In genomic region chr2:24411488-24412146, GRCh38 we compare ENCODE assay signal across 23 cellular contexts. TPM values are rescaled to one million over a fixed set of nuclear protein-coding genes. Genes with fewer than 3 reads are reported as not detected.
A peak's percentile ranks its signal among the peaks of the same experiment; 100 is the strongest.
DNase-seq lines count a peak whose midpoint lies in the region; ATAC-seq and TF ChIP-seq lines count a peak whose summit lies in the region.
"Had no signal": no experiment of that assay in that cellular context is flagged by ENCODE, and none has a peak within 500 bp of the region (broad histone marks: within the 10 kb centered on the region; RNA-seq: fewer than 3 reads in every experiment).

No MANE protein-coding gene starts in this region.

- H3K9me3 Mint-ChIP-seq in activated naive CD8-positive, alpha-beta T cell treated with anti-CD3 and anti-CD28 coated beads for 36 hours = no peaks in the 10 kb centered on the region
- H3K9me3 Mint-ChIP-seq in activated naive CD8-positive, alpha-beta T cell treated with anti-CD3 and anti-CD28 coated beads, Interleukin-2, amount 50 U/mL, for 24 hours = no peaks in the 10 kb centered on the region
- H3K9me3 Mint-ChIP-seq: activated naive CD4-positive, alpha-beta T cell treated with anti-CD3 and anti-CD28 coated beads, Interleukin-2, amount 50 U/mL, for 72 hours; activated T-helper 1 cell treated with anti-CD3 and anti-CD28 coated beads, Interleukin-12 subunit alpha, Interleukin-12 subunit beta, Interleukin-2, Interleukin-4 antibody, amounts not matched to agents 30 ng/mL and 10 ng/mL and 1 ng/mL, durations not matched to agents 14 hours and 24 hours and 36 hours had no signal

- no peaks in the 10 kb centered on the region for H3K36me3 ChIP-seq in OCI-LY7 (ENCODE audit: insufficient read depth, low read length)
- H3K36me3 ChIP-seq: ascending aorta, heart left ventricle, upper lobe of left lung had no signal

- H3K79me2 ChIP-seq in OCI-LY7 (ENCODE audit: insufficient read depth, low read depth, low read length) = no peaks in the 10 kb centered on the region

- H3K4me3 Mint-ChIP-seq in activated naive CD8-positive, alpha-beta T cell treated with anti-CD3 and anti-CD28 coated beads for 36 hours = no peak overlapping the region
- H3K4me3 Mint-ChIP-seq in activated naive CD8-positive, alpha-beta T cell treated with anti-CD3 and anti-CD28 coated beads, Interleukin-2, amount 50 U/mL, for 24 hours = no peak overlapping the region
- H3K4me3 Mint-ChIP-seq: activated CD8-positive, alpha-beta memory T cell treated with anti-CD3 and anti-CD28 coated beads, Interleukin-2, amount 10 ng/mL, durations not matched to agents 7 days and 5 days; activated T-helper 1 cell treated with anti-CD3 and anti-CD28 coated beads, Interleukin-12 subunit alpha, Interleukin-12 subunit beta, Interleukin-2, Interleukin-4 antibody, amounts not matched to agents 30 ng/mL and 10 ng/mL and 1 ng/mL, durations not matched to agents 14 hours and 24 hours and 36 hours; B cell had no signal

- TF ChIP-seq CTCF in OCI-LY7 (conservative IDR thresholded peaks at IDR 0.05; ENCODE audit: low read length) (no peak), epithelial cell of esophagus (IDR thresholded peaks at IDR 0.05; ENCODE audit: insufficient read depth, low read depth, low read length, missing control alignments) (no peak), coronary artery (IDR thresholded peaks at IDR 0.05) (no peak)

- H2AFZ ChIP-seq in OCI-LY7 (ENCODE audit: low read length) = 0 out of 2 replicates have a peak overlapping the region, but pooled peaks have one; percentile 38

- ATAC-seq in activated naive CD8-positive, alpha-beta T cell treated with anti-CD3 and anti-CD28 coated beads, Interleukin-2, amount 50 U/mL, for 24 hours = no peak
- no peak for ATAC-seq in GM18517 (IDR thresholded peaks at IDR 0.05; ENCODE audit: unreplicated experiment)
- ATAC-seq in HG03097 (IDR thresholded peaks at IDR 0.05; ENCODE audit: low FRiP score, unreplicated experiment) = no peak
- ATAC-seq: activated CD8-positive, alpha-beta memory T cell treated with anti-CD3 and anti-CD28 coated beads, Interleukin-2, amount 10 ng/mL, durations not matched to agents 7 days and 5 days; activated naive CD4-positive, alpha-beta T cell treated with anti-CD3 and anti-CD28 coated beads, Interleukin-2, amount 50 U/mL, for 72 hours; heart left ventricle had no signal

- POLR2A ChIA-PET in OCI-LY7 (lab: Charles Lee) = no interaction called here

- intact Hi-C loops in OCI-LY7 (cut with micrococcal nuclease; ENCODE audit: unreplicated experiment) = loop anchor here (5.0 to 10.0 kb wide), 2 partner anchors 133 to 201 kb away; no protein-coding TSS in a partner anchor

- CTCF ChIA-PET in OCI-LY7 (lab: Charles Lee; ENCODE audit: unreplicated experiment) = no interaction called here

- H3K4me3 ChIP-seq in OCI-LY7 (ENCODE audit: low read depth, low read length, poor library complexity, severe bottlenecking) (no peak overlapping the region), epithelial cell of esophagus (ENCODE audit: low read length) (no peak overlapping the region), coronary artery (no peak overlapping the region)
- H3K4me3 ChIP-seq: ascending aorta, dorsolateral prefrontal cortex, heart left ventricle, skin epidermis, upper lobe of left lung had no signal

- H3K4me1 Mint-ChIP-seq in activated naive CD8-positive, alpha-beta T cell treated with anti-CD3 and anti-CD28 coated beads for 36 hours = no peaks in the 10 kb centered on the region
- no peaks in the 10 kb centered on the region for H3K4me1 Mint-ChIP-seq in activated naive CD8-positive, alpha-beta T cell treated with anti-CD3 and anti-CD28 coated beads, Interleukin-2, amount 50 U/mL, for 24 hours
- H3K4me1 Mint-ChIP-seq: B cell had no signal

- no peaks in the 10 kb centered on the region for H3K9me3 ChIP-seq in OCI-LY7 (ENCODE audit: low read length)
- H3K9me3 ChIP-seq: ascending aorta, heart left ventricle, upper lobe of left lung had no signal

- no peaks in the 10 kb centered on the region for H3K36me3 Mint-ChIP-seq in activated naive CD8-positive, alpha-beta T cell treated with anti-CD3 and anti-CD28 coated beads for 36 hours
- no peaks in the 10 kb centered on the region for H3K36me3 Mint-ChIP-seq in activated naive CD8-positive, alpha-beta T cell treated with anti-CD3 and anti-CD28 coated beads, Interleukin-2, amount 50 U/mL, for 24 hours (ENCODE audit: low read depth)
- H3K36me3 Mint-ChIP-seq: activated CD8-positive, alpha-beta memory T cell treated with anti-CD3 and anti-CD28 coated beads, Interleukin-2, amount 10 ng/mL, durations not matched to agents 7 days and 5 days; activated naive CD4-positive, alpha-beta T cell treated with anti-CD3 and anti-CD28 coated beads, Interleukin-2, amount 50 U/mL, for 72 hours had no signal

- H3K4me1 ChIP-seq in OCI-LY7 (ENCODE audit: insufficient read depth, low read length, poor library complexity, severe bottlenecking) = no peaks in the 10 kb centered on the region
- H3K4me1 ChIP-seq: ascending aorta, heart left ventricle had no signal

- H3K27ac Mint-ChIP-seq in activated naive CD8-positive, alpha-beta T cell treated with anti-CD3 and anti-CD28 coated beads for 36 hours = peak overlapping the region; percentile 9
- no peak overlapping the region for H3K27ac Mint-ChIP-seq in activated naive CD8-positive, alpha-beta T cell treated with anti-CD3 and anti-CD28 coated beads, Interleukin-2, amount 50 U/mL, for 24 hours
- H3K27ac Mint-ChIP-seq: activated CD8-positive, alpha-beta memory T cell treated with anti-CD3 and anti-CD28 coated beads, Interleukin-2, amount 10 ng/mL, durations not matched to agents 7 days and 5 days; activated naive CD4-positive, alpha-beta T cell treated with anti-CD3 and anti-CD28 coated beads, Interleukin-2, amount 50 U/mL, for 72 hours; activated T-helper 1 cell treated with anti-CD3 and anti-CD28 coated beads, Interleukin-12 subunit alpha, Interleukin-12 subunit beta, Interleukin-2, Interleukin-4 antibody, amounts not matched to agents 30 ng/mL and 10 ng/mL and 1 ng/mL, durations not matched to agents 14 hours and 24 hours and 36 hours; B cell had no signal

- H3K9me2 ChIP-seq in OCI-LY7 (ENCODE audit: insufficient read depth, low read length) = no peaks in the 10 kb centered on the region

- H3K27me3 Mint-ChIP-seq in activated naive CD8-positive, alpha-beta T cell treated with anti-CD3 and anti-CD28 coated beads for 36 hours = peaks cover 6% of the 10 kb centered on the region
- peaks cover 5% of the 10 kb centered on the region for H3K27me3 Mint-ChIP-seq in activated naive CD8-positive, alpha-beta T cell treated with anti-CD3 and anti-CD28 coated beads, Interleukin-2, amount 50 U/mL, for 24 hours

- DNase-seq in activated naive CD8-positive, alpha-beta T cell treated with anti-CD3 and anti-CD28 coated beads for 36 hours = no peak
- DNase-seq in activated naive CD8-positive, alpha-beta T cell treated with anti-CD3 and anti-CD28 coated beads, Interleukin-2, amount 50 U/mL, for 24 hours = no peak
- DNase-seq in OCI-LY7 (ENCODE audit: low spot score) (no peak), epithelial cell of esophagus (ENCODE audit: low read depth) (peak; percentile 19), coronary artery (ENCODE audit: low spot score) (no peak)
- DNase-seq in activated CD4-positive, CD25-positive, alpha-beta regulatory T cell treated with anti-CD3 and anti-CD28 coated beads, Interleukin-2, amount 50 U/mL, for 72 hours = no peak
- DNase-seq: activated CD4-positive, alpha-beta T cell treated with anti-CD3 and anti-CD28 coated beads, Interleukin-2, amount 50 U/mL, for 1 hour; activated CD8-positive, alpha-beta memory T cell treated with anti-CD3 and anti-CD28 coated beads, Interleukin-2, amount 10 ng/mL, durations not matched to agents 7 days and 5 days; caudate nucleus; dorsolateral prefrontal cortex; heart left ventricle; mammary epithelial cell; NCI-H1694 treated with DMSO at 0.1 percent for 48 hours; NCI-H524 treated with DMSO at 0.1 percent for 48 hours; occipital lobe; upper lobe of left lung had no signal

- no TSS peak for BruUV-seq in OCI-LY7 (replicated peaks; lab: Mats Ljungman, UMichigan)

- H3K27ac ChIP-seq in OCI-LY7 (ENCODE audit: low read depth, low read length, poor library complexity, severe bottlenecking) (no peak overlapping the region), coronary artery (no peak overlapping the region)
- H3K27ac ChIP-seq: ascending aorta, dorsolateral prefrontal cortex, heart left ventricle, skin epidermis, upper lobe of left lung had no signal

- H3K4me2 ChIP-seq in OCI-LY7 (ENCODE audit: low read length) = no peak overlapping the region

- no peaks in the 10 kb centered on the region for H4K20me1 ChIP-seq in OCI-LY7 (ENCODE audit: insufficient read depth, low read length)

RNA-seq across cellular contexts. Expression of gene ITSN2, which starts 51.3 kb away (rescaled TPM):
- 10 to 100 TPM; 46.2 to 46.9 TPM for total RNA-seq in activated naive CD8-positive, alpha-beta T cell treated with anti-CD3 and anti-CD28 coated beads for 36 hours
- total RNA-seq in OCI-LY7 (2014; rRNA removed; shearing (Covaris generic)) = 25.4 and 28.8 TPM in 2 replicates
- total RNA-seq in OCI-LY7 (2022) = 64.2 and 65.7 TPM in 2 replicates
